In the genomic region with DNA sequence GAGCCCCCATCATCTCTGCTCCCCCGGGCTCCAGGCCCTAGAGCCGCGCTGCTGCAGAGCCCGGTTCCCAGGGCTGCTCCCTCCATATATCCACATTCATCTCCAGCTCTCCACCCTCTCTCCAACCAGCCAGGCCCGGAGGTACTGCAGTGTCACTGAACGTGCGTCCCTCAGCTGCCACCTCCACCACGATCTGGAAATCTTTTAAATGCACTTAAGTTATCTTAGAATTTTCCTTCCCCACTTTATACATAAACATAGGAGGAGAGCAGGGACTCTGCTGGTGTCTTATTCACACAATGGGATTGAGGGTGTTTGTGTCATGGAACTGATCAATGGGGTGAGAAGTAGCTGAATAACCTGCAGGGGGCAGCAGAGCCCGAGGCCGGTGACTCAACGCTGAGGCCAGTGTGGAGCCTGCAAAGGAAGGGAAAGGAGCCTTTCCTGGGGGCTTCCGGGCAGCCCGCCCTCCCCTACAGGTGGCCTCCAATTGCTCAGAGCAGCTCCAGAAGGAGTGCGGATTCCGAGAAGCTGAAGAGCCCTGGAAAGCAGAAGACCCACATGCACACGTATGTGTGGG, we compare ENCODE assay signal across 8 cellular contexts. TPM values are rescaled to one million over a fixed set of nuclear protein-coding genes. Genes with fewer than 3 reads are reported as not detected.
DNase-seq lines count a peak whose midpoint lies in the region; ATAC-seq and TF ChIP-seq lines count a peak whose summit lies in the region.
"Not testable (repeated sequence)": the region's sequence is repeated elsewhere in the genome, so short reads cannot be mapped to it uniquely, and the experiment has no call there.

No MANE protein-coding gene starts in this region.

- 73 to 78% methylated on average over 16 of the region's 16 CpGs for WGBS in heart right ventricle, 2 donors

- DNase-seq in COLO668 (lab: John Stamatoyannopoulos, UW; ENCODE audit: unreplicated experiment), result peak; percentile 36
- DNase-seq in Karpas-422, result peak; percentile 63
- DNase-seq in SKM-1 (lab: John Stamatoyannopoulos, UW; ENCODE audit: unreplicated experiment), result peak; percentile 14
- peak; percentile 56 for DNase-seq in activated CD8-positive, alpha-beta T cell treated with anti-CD3 and anti-CD28 coated beads, Interleukin-2, amount 10 ng/mL, durations not matched to agents 7 days and 5 days
- not testable (repeated sequence) for DNase-seq in astrocyte of the cerebellum (ENCODE audit: low read depth)
- DNase-seq in heart right ventricle, result peak; percentile 8 to 20
- DNase-seq in neural progenitor cell (ENCODE audit: low spot score), result peak; percentile 74
- peak; percentile 31 to 37 for DNase-seq in stimulated activated CD8-positive, alpha-beta memory T cell treated with anti-CD3 and anti-CD28 coated beads, Interleukin-2, amount 100 ng/mL, for 48 hours (ENCODE audit: low read depth in 2 of 2)

- POLR2A ChIA-PET in activated CD8-positive, alpha-beta T cell treated with anti-CD3 and anti-CD28 coated beads, Interleukin-2, amount 10 ng/mL, durations not matched to agents 7 days and 5 days (lab: Charles Lee), result interaction anchor here (0.6 kb wide), 1 partner anchor 64 kb away, joined by 3 read pairs; no protein-coding TSS in a partner anchor

- not testable (repeated sequence) for H3K9me3 ChIP-seq in Karpas-422 (ENCODE audit: low read length); heart right ventricle; neural progenitor cell (ENCODE audit: low read depth)

- H3F3A ChIP-seq in neural progenitor cell (ENCODE audit: low read depth), result not testable (repeated sequence)

- peak; percentile 42 for ATAC-seq in activated CD8-positive, alpha-beta T cell treated with anti-CD3 and anti-CD28 coated beads, Interleukin-2, amount 10 ng/mL, durations not matched to agents 7 days and 5 days
- ATAC-seq in heart right ventricle, result peak in 4 of 8 donors; percentile 29 to 44 (median 42)

- not testable (repeated sequence) for H2AFZ ChIP-seq in Karpas-422 (ENCODE audit: low read length); neural progenitor cell (replicated peaks)

- TF ChIP-seq CTCF in astrocyte of the cerebellum (IDR thresholded peaks at IDR 0.05; ENCODE audit: low read depth, low read length, missing control alignments) (peak; percentile 7), heart right ventricle (IDR thresholded peaks at IDR 0.05) (peak in 7 of 9 donors; percentile 41 to 48 (median 45)), neural progenitor cell (IDR thresholded peaks at IDR 0.05) (peak; percentile 62)

- not testable (repeated sequence) for H3K27me3 Mint-ChIP-seq in activated CD8-positive, alpha-beta T cell treated with anti-CD3 and anti-CD28 coated beads, Interleukin-2, amount 10 ng/mL, durations not matched to agents 7 days and 5 days (ENCODE audit: low read depth); neural progenitor cell (ENCODE audit: insufficient read depth, low read depth)

- not testable (repeated sequence) for H3K27ac ChIP-seq in Karpas-422 (ENCODE audit: low read length); heart right ventricle; neural progenitor cell

- not testable (repeated sequence) for H3K27ac Mint-ChIP-seq in activated CD8-positive, alpha-beta T cell treated with anti-CD3 and anti-CD28 coated beads, Interleukin-2, amount 10 ng/mL, durations not matched to agents 7 days and 5 days; neural progenitor cell

- not testable (repeated sequence) for H3K4me1 ChIP-seq in Karpas-422 (ENCODE audit: low read length); heart right ventricle; neural progenitor cell

- in situ Hi-C loops in astrocyte of the cerebellum (cut with HindIII; ENCODE audit: low sequenced_read_pairs), result not testable (repeated sequence)

- H3K36me3 ChIP-seq in Karpas-422 (ENCODE audit: insufficient read depth, low read length); heart right ventricle; neural progenitor cell: not testable (repeated sequence)

- not testable (repeated sequence) for H3K9me3 Mint-ChIP-seq in activated CD8-positive, alpha-beta T cell treated with anti-CD3 and anti-CD28 coated beads, Interleukin-2, amount 10 ng/mL, durations not matched to agents 7 days and 5 days (ENCODE audit: insufficient read depth)
- peaks cover 33% of the 10 kb centered on the region for H3K9me3 Mint-ChIP-seq in neural progenitor cell

- not testable (repeated sequence) for H3K79me2 ChIP-seq in Karpas-422 (ENCODE audit: low read length); neural progenitor cell (ENCODE audit: low read depth)

- not testable (repeated sequence) for H3K4me1 Mint-ChIP-seq in activated CD8-positive, alpha-beta T cell treated with anti-CD3 and anti-CD28 coated beads, Interleukin-2, amount 10 ng/mL, durations not matched to agents 7 days and 5 days (ENCODE audit: low read depth); neural progenitor cell

- not testable (repeated sequence) for H4K20me1 ChIP-seq in Karpas-422 (ENCODE audit: insufficient read depth, low read depth, low read length); neural progenitor cell (ENCODE audit: low read depth)

- not testable (repeated sequence) for H3K4me3 ChIP-seq in Karpas-422 (ENCODE audit: low read length); astrocyte of the cerebellum (ENCODE audit: low read depth, low read length); heart right ventricle; neural progenitor cell

- H3K4me3 Mint-ChIP-seq in activated CD8-positive, alpha-beta T cell treated with anti-CD3 and anti-CD28 coated beads, Interleukin-2, amount 10 ng/mL, durations not matched to agents 7 days and 5 days; neural progenitor cell: not testable (repeated sequence)

- intact Hi-C loops in heart right ventricle (cut with DNase I), result loop anchor here (2.0 to 10.0 kb wide), 10 partner anchors 43 to 268 kb away; a partner anchor contains a TSS

- H3K27me3 ChIP-seq in Karpas-422 (ENCODE audit: low read length); heart right ventricle; neural progenitor cell: not testable (repeated sequence)

- not testable (repeated sequence) for H3K9me2 ChIP-seq in Karpas-422 (replicated peaks; ENCODE audit: insufficient read depth, low read length)

- H3K9ac ChIP-seq in Karpas-422 (ENCODE audit: low read length); neural progenitor cell: not testable (repeated sequence)

- not testable (repeated sequence) for H3K36me3 Mint-ChIP-seq in activated CD8-positive, alpha-beta T cell treated with anti-CD3 and anti-CD28 coated beads, Interleukin-2, amount 10 ng/mL, durations not matched to agents 7 days and 5 days (ENCODE audit: low read depth); neural progenitor cell

- not testable (repeated sequence) for H3K4me2 ChIP-seq in Karpas-422 (ENCODE audit: low read depth, low read length, poor library complexity, severe bottlenecking); neural progenitor cell

- CTCF ChIA-PET in activated CD8-positive, alpha-beta T cell treated with anti-CD3 and anti-CD28 coated beads, Interleukin-2, amount 10 ng/mL, durations not matched to agents 7 days and 5 days (lab: Charles Lee), result interaction anchor here (0.8 to 8.8 kb wide), 9 partner anchors 12 to 261 kb away, joined by 3 to 49 read pairs (median 5); a partner anchor contains a TSS

RNA-seq across cellular contexts. Expression of a gene that starts 7.8 kb away (rescaled TPM):
- 6.6 and 12.9 TPM in 2 replicates for total RNA-seq in Karpas-422 (2014; rRNA removed; shearing (Covaris generic); ENCODE audit: low replicate concordance)
- total RNA-seq in activated CD8-positive, alpha-beta T cell treated with anti-CD3 and anti-CD28 coated beads, Interleukin-2, amount 10 ng/mL, durations not matched to agents 7 days and 5 days, result 1 to 10 TPM; 3.4 to 4.0 TPM
- total RNA-seq in heart right ventricle, result 1 to 10 TPM; 1.6 to 5.1 (median 4.3) TPM
- polyA plus RNA-seq in heart right ventricle, result 1 to 10 TPM; 2.1 to 6.5 TPM
- total RNA-seq in neural progenitor cell (ENCODE audit: low replicate concordance), result 62.4 and 73.7 TPM in 2 replicates

RNA-seq across cellular contexts. Expression of a gene that starts 31.3 kb away (rescaled TPM):
- 16.5 and 19.4 TPM in 2 replicates for total RNA-seq in Karpas-422 (2014; rRNA removed; shearing (Covaris generic); ENCODE audit: low replicate concordance)
- total RNA-seq in activated CD8-positive, alpha-beta T cell treated with anti-CD3 and anti-CD28 coated beads, Interleukin-2, amount 10 ng/mL, durations not matched to agents 7 days and 5 days, result 10 to 100 TPM in 1 of 2 experiments, 1 to 10 TPM in 1; 9.7 to 10.2 TPM
- total RNA-seq in heart right ventricle (1 to 10 TPM; 2.5 to 4.9 (median 3.9) TPM), neural progenitor cell (ENCODE audit: low replicate concordance) (5.2 and 6.5 TPM in 2 replicates)
- 10 to 100 TPM in 1 of 2 donors, 1 to 10 TPM in 1; 2.6 to 15.4 TPM for polyA plus RNA-seq in heart right ventricle

RNA-seq across cellular contexts. Expression of a gene that starts 45.1 kb away (rescaled TPM):
- 15.8 and 29.9 TPM in 2 replicates for total RNA-seq in Karpas-422 (2014; rRNA removed; shearing (Covaris generic); ENCODE audit: low replicate concordance)
- total RNA-seq in activated CD8-positive, alpha-beta T cell treated with anti-CD3 and anti-CD28 coated beads, Interleukin-2, amount 10 ng/mL, durations not matched to agents 7 days and 5 days, result 10 to 100 TPM; 22.7 to 25.7 TPM
- total RNA-seq in heart right ventricle (1 to 10 TPM; 2.8 to 5.0 (median 4.4) TPM), neural progenitor cell (ENCODE audit: low replicate concordance) (18.3 and 29.4 TPM in 2 replicates)
- polyA plus RNA-seq in heart right ventricle, result 10 to 100 TPM in 1 of 2 donors, 1 to 10 TPM in 1; 2.4 to 11.3 TPM

Comparison
In these comparisons a context has a peak if more than half of its experiments do, and no peak if none do; other contexts are left out.
1. CTCF ChIP-seq: peak in every context shown above with its lines; median percentile 62 in neural progenitor cell; 45 in heart right ventricle; 7 in astrocyte of the cerebellum.